In genomic region chr4:121457278-121457875, GRCh38 we compare ENCODE assay signal across 1 cellular context.
TF ChIP-seq lines count a peak whose summit lies in the region.

No MANE protein-coding gene starts in this region.

TF ChIP-seq in GM23338, 12 proteins besides CTCF, POLR2A, EP300 and RAD21 (continued from another document):
- TF ChIP-seq, protein P1, sequence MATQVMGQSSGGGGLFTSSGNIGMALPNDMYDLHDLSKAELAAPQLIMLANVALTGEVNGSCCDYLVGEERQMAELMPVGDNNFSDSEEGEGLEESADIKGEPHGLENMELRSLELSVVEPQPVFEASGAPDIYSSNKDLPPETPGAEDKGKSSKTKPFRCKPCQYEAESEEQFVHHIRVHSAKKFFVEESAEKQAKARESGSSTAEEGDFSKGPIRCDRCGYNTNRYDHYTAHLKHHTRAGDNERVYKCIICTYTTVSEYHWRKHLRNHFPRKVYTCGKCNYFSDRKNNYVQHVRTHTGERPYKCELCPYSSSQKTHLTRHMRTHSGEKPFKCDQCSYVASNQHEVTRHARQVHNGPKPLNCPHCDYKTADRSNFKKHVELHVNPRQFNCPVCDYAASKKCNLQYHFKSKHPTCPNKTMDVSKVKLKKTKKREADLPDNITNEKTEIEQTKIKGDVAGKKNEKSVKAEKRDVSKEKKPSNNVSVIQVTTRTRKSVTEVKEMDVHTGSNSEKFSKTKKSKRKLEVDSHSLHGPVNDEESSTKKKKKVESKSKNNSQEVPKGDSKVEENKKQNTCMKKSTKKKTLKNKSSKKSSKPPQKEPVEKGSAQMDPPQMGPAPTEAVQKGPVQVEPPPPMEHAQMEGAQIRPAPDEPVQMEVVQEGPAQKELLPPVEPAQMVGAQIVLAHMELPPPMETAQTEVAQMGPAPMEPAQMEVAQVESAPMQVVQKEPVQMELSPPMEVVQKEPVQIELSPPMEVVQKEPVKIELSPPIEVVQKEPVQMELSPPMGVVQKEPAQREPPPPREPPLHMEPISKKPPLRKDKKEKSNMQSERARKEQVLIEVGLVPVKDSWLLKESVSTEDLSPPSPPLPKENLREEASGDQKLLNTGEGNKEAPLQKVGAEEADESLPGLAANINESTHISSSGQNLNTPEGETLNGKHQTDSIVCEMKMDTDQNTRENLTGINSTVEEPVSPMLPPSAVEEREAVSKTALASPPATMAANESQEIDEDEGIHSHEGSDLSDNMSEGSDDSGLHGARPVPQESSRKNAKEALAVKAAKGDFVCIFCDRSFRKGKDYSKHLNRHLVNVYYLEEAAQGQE (IDR thresholded peaks at IDR 0.05; ENCODE audit: unreplicated experiment) = no peak
- no peak for TF ChIP-seq CREB1 (CRISPR knock-in tag; IDR thresholded peaks at IDR 0.05; ENCODE audit: low read depth)
- TF ChIP-seq ZNF331 (CRISPR knock-in tag; IDR thresholded peaks at IDR 0.05; ENCODE audit: low read depth) = no peak
